In genomic region chr17:19720210-19720475, GRCh38 we compare ENCODE assay signal across 18 cellular contexts. TPM values are rescaled to one million over a fixed set of nuclear protein-coding genes. Genes with fewer than 3 reads are reported as not detected.
DNase-seq lines count a peak whose midpoint lies in the region; ATAC-seq, FAIRE-seq and TF ChIP-seq lines count a peak whose summit lies in the region.
"Had no signal": no experiment of that assay in that cellular context is flagged by ENCODE, and none has a peak within 500 bp of the region (broad histone marks: within the 10 kb centered on the region; RNA-seq: fewer than 3 reads in every experiment).

No MANE protein-coding gene starts in this region.

- TF ChIP-seq EP300 in Ishikawa (IDR thresholded peaks at IDR 0.05; ENCODE audit: borderline replicate concordance) = no peak

- ATAC-seq in RWPE2 (ENCODE audit: low read depth) = no peak
- ATAC-seq in mucosa of descending colon = peak; percentile 6
- ATAC-seq in GM21367 (IDR thresholded peaks at IDR 0.05; ENCODE audit: unreplicated experiment) = no peak

- H3K9me3 ChIP-seq in RWPE2 (ENCODE audit: severe bottlenecking) (no peaks in the 10 kb centered on the region), mucosa of descending colon (no peaks in the 10 kb centered on the region), small intestine (ENCODE audit: control insufficient read depth, low read depth) (no peaks in the 10 kb centered on the region)
- H3K9me3 ChIP-seq: HAP-1, SJSA1 had no signal

- H3K27ac ChIP-seq in RWPE2 (ENCODE audit: poor library complexity, severe bottlenecking) (peak overlapping the region; percentile 60), small intestine (ENCODE audit: low read depth in 1 of 2, low read length in 1 of 2) (peak overlapping the region; percentile 69 to 75)
- H3K27ac ChIP-seq: SJSA1 had no signal

- no peak for TF ChIP-seq RAD21 in Ishikawa (IDR thresholded peaks at IDR 0.05; ENCODE audit: low read depth)

- H3K27me3 ChIP-seq in RWPE2 (ENCODE audit: insufficient read depth, poor library complexity, severe bottlenecking) (no peaks in the 10 kb centered on the region), small intestine (ENCODE audit: control insufficient read depth in 2 of 2, insufficient read depth in 2 of 2, low read length in 2 of 2) (no peaks in the 10 kb centered on the region)
- H3K27me3 ChIP-seq: SJSA1 had no signal

- TF ChIP-seq CTCF in RWPE2 (IDR thresholded peaks at IDR 0.05; ENCODE audit: poor library complexity, severe bottlenecking) (no peak), mucosa of descending colon (IDR thresholded peaks at IDR 0.05) (no peak)

- WGBS in small intestine, 3 donors = 62 to 74% (median 68%) methylated on average over 5 of the region's 5 CpGs

- H3K4me3 ChIP-seq in RWPE2 (ENCODE audit: severe bottlenecking) (no peak overlapping the region), mucosa of descending colon (no peak overlapping the region), small intestine (ENCODE audit: low read depth in 1 of 2, low read length in 2 of 2) (no peak overlapping the region)
- H3K4me3 ChIP-seq: HAP-1, SJSA1 had no signal

- H3K4me1 ChIP-seq in RWPE2 (ENCODE audit: insufficient read depth, poor library complexity, severe bottlenecking) (peaks cover 38% of the 10 kb centered on the region), mucosa of descending colon (ENCODE audit: low read depth) (peaks cover 17% of the 10 kb centered on the region), small intestine (ENCODE audit: control insufficient read depth in 2 of 2, insufficient read depth in 1 of 2, low read depth in 1 of 2, low read length in 1 of 2) (peaks cover 4 to 24% of the 10 kb centered on the region in 2 donors)
- H3K4me1 ChIP-seq: HAP-1, SJSA1 had no signal

- FAIRE-seq in small intestine (lab: Jason Lieb, UNC) = no peak

- intact Hi-C loops in mucosa of descending colon (cut with DNase I, micrococcal nuclease) = no loop called here

- H3K36me3 ChIP-seq in RWPE2 (ENCODE audit: low read depth) = no peaks in the 10 kb centered on the region
- H3K36me3 ChIP-seq in mucosa of descending colon (ENCODE audit: low read depth) = no peaks in the 10 kb centered on the region
- no peaks in the 10 kb centered on the region for H3K36me3 ChIP-seq in small intestine (ENCODE audit: control insufficient read depth in 2 of 2, insufficient read depth in 2 of 2, low read length in 2 of 2)
- H3K36me3 ChIP-seq: HAP-1, SJSA1 had no signal

- DNase-seq in RWPE2 (ENCODE audit: low spot score) = no peak
- peak in 1 of 3 donors; percentile 31 for DNase-seq in mucosa of descending colon
- no peak for DNase-seq in small intestine
- no peak for DNase-seq in NCI-H2107 treated with DMSO at 0.1 percent for 48 hours (lab: John Stamatoyannopoulos, UW; ENCODE audit: unreplicated experiment)
- DNase-seq in D341Med (ENCODE audit: low spot score) = no peak
- no peak for DNase-seq in NK-92 (lab: John Stamatoyannopoulos, UW; ENCODE audit: unreplicated experiment)
- DNase-seq: AML-193, COR-L47, KBM-7, NCI-H1694, NCI-H2227 treated with DMSO at 0.1 percent for 48 hours, NCI-H524 had no signal

TF ChIP-seq in Ishikawa, 13 proteins besides CTCF, POLR2A, EP300 and RAD21:
- 0 out of 2 replicates have a peak, but pooled peaks have one; percentile 1 for TF ChIP-seq EGR1 (IDR thresholded peaks at IDR 0.05)
- no peak for TF ChIP-seq TCF12 (IDR thresholded peaks at IDR 0.05; ENCODE audit: low read depth)
TF ChIP-seq in Ishikawa: peak in this region for 1.

RNA-seq across cellular contexts. Expression of gene SLC47A2, which starts 3.8 kb away (rescaled TPM):
- under 1 TPM; 0.28 to 0.65 (median 0.38) TPM for total RNA-seq in mucosa of descending colon
- polyA plus RNA-seq in small intestine = 1 to 10 TPM in 1 of 3 donors, under 1 TPM in 2; 0.34 to 1.1 (median 0.45) TPM
- total RNA-seq: OCI-LY7, SJSA1 had no signal
- polyA plus RNA-seq: CD14-positive monocyte had no signal

RNA-seq across cellular contexts. Expression of gene ALDH3A1, which starts 28.0 kb away (rescaled TPM):
- total RNA-seq in mucosa of descending colon = 1 to 10 TPM in 2 of 3 donors, under 1 TPM in 1; 0.60 to 5.9 (median 3.1) TPM
- polyA plus RNA-seq in small intestine = 1 to 10 TPM; 2.4 to 5.8 (median 3.8) TPM
- total RNA-seq: SJSA1 had no signal
- polyA plus RNA-seq: CD14-positive monocyte had no signal
